ENCODE assay signal across 11 cellular contexts in genomic region chr17:75634376-75634740, GRCh38. TPM values are rescaled to one million over a fixed set of nuclear protein-coding genes. Genes with fewer than 3 reads are reported as not detected.
A peak's percentile ranks its signal among the peaks of the same experiment; 100 is the strongest.
DNase-seq lines count a peak whose midpoint lies in the region; ATAC-seq and TF ChIP-seq lines count a peak whose summit lies in the region.
"Had no signal": no experiment of that assay in that cellular context is flagged by ENCODE, and none has a peak within 500 bp of the region (broad histone marks: within the 10 kb centered on the region; RNA-seq: fewer than 3 reads in every experiment).

No MANE protein-coding gene starts in this region.

- no peak overlapping the region for H3K4me2 ChIP-seq in mesenchymal stem cell (ENCODE audit: low read length, poor library complexity, severe bottlenecking)

- intact Hi-C loops in activated CD8-positive, alpha-beta T cell treated with anti-CD3 and anti-CD28 coated beads for 36 hours (cut with micrococcal nuclease), result loop anchor here (5.0 kb wide), 1 partner anchor 113 kb away; no protein-coding TSS in a partner anchor

- H3K36me3 Mint-ChIP-seq in activated CD8-positive, alpha-beta T cell treated with anti-CD3 and anti-CD28 coated beads for 36 hours (ENCODE audit: low read depth), result no peaks in the 10 kb centered on the region

- TF ChIP-seq CTCF in activated CD8-positive, alpha-beta T cell treated with anti-CD3 and anti-CD28 coated beads for 36 hours (IDR thresholded peaks at IDR 0.05), result no peak
- TF ChIP-seq CTCF in GM13977 (IDR thresholded peaks at IDR 0.05; ENCODE audit: extremely low read depth, insufficient read depth, missing control alignments), result no peak

- CTCF ChIA-PET in activated CD8-positive, alpha-beta T cell treated with anti-CD3 and anti-CD28 coated beads for 36 hours (lab: Charles Lee), result interaction anchor here (0.6 to 12.2 kb wide), 30 partner anchors 8 to 298 kb away, joined by 3 to 280 read pairs (median 12); partner anchors contain the start of genes ITGB4, RECQL5, SAP30BP and TMEM94

- no peaks in the 10 kb centered on the region for H3K9me3 Mint-ChIP-seq in activated CD8-positive, alpha-beta T cell treated with anti-CD3 and anti-CD28 coated beads for 36 hours
- H3K9me3 Mint-ChIP-seq: activated B cell treated with CpG ODN at 0.5 μM for 24 hours; activated T-cell treated with anti-CD3 and anti-CD28 coated beads, Interleukin-2, amount 50 U/mL, for 4 hours had no signal

- H3K79me1 ChIP-seq in mesenchymal stem cell (replicated peaks; ENCODE audit: low read length, poor library complexity, severe bottlenecking), result peaks cover 2% of the 10 kb centered on the region

- H2BK120ac ChIP-seq in mesenchymal stem cell (ENCODE audit: low read depth, low read length), result no peak overlapping the region

- H4K8ac ChIP-seq in mesenchymal stem cell (ENCODE audit: low read length), result peak overlapping the region; percentile 64

- no peak overlapping the region for H2BK15ac ChIP-seq in mesenchymal stem cell (ENCODE audit: low read depth, poor library complexity, severe bottlenecking)

- peak overlapping the region in 1 of 2 experiments; percentile 49 for H3K18ac ChIP-seq in mesenchymal stem cell (ENCODE audit: low read depth in 1 of 2, low read length in 2 of 2)

- in situ Hi-C loops in GM13977 (cut with MboI; ENCODE audit: low pct_unique_long_range_greater_than_20kb, low sequenced_read_pairs, unreplicated experiment), result no loop called here

- peak overlapping the region; percentile 77 for H3K27ac ChIP-seq in duodenal mucosa (ENCODE audit: low read depth, low read length)
- no peak overlapping the region for H3K27ac ChIP-seq in mesenchymal stem cell (ENCODE audit: low read length, poor library complexity, severe bottlenecking)
- H3K27ac ChIP-seq in temporal lobe (ENCODE audit: low read depth, low read length), result peak overlapping the region; percentile 98

- no peak for ATAC-seq in activated CD8-positive, alpha-beta T cell treated with anti-CD3 and anti-CD28 coated beads for 36 hours
- ATAC-seq in GM19452 (IDR thresholded peaks at IDR 0.05; ENCODE audit: unreplicated experiment) (no peak), GM21390 (IDR thresholded peaks at IDR 0.05; ENCODE audit: unreplicated experiment) (no peak)

- WGBS in mesenchymal stem cell, result 88% methylated on average over 9 of the region's 9 CpGs

- H3K9ac ChIP-seq in NT2/D1 (ENCODE audit: insufficient read length, low read depth) (peak overlapping the region; percentile 62), duodenal mucosa (ENCODE audit: low read depth in 1 of 2, low read length in 2 of 2) (peak overlapping the region; percentile 30 to 51), mesenchymal stem cell (ENCODE audit: low read length) (peak overlapping the region; percentile 37)

- H4K91ac ChIP-seq in mesenchymal stem cell (ENCODE audit: low read length), result no peak overlapping the region

- peaks cover 40% of the 10 kb centered on the region for H3K4me1 ChIP-seq in NT2/D1 (ENCODE audit: insufficient read depth, insufficient read length)
- H3K4me1 ChIP-seq in duodenal mucosa (ENCODE audit: control insufficient read depth in 1 of 2, insufficient read depth in 2 of 2, low read length in 2 of 2), result peaks cover 51 to 58% of the 10 kb centered on the region in 2 donors
- H3K4me1 ChIP-seq in mesenchymal stem cell (ENCODE audit: control insufficient read depth, insufficient read depth, low read depth, low read length), result peaks cover 37% of the 10 kb centered on the region

- no peak overlapping the region for H3K4me3 Mint-ChIP-seq in activated CD8-positive, alpha-beta T cell treated with anti-CD3 and anti-CD28 coated beads for 36 hours
- H3K4me3 Mint-ChIP-seq: activated B cell treated with CpG ODN at 0.5 μM for 24 hours; activated T-cell treated with anti-CD3 and anti-CD28 coated beads, Interleukin-2, amount 50 U/mL, for 4 hours had no signal

- peaks cover 4% of the 10 kb centered on the region for H3K4me1 Mint-ChIP-seq in activated CD8-positive, alpha-beta T cell treated with anti-CD3 and anti-CD28 coated beads for 36 hours (ENCODE audit: low read depth)

- peak overlapping the region in 1 of 2 experiments; percentile 55 for H3K14ac ChIP-seq in mesenchymal stem cell (ENCODE audit: low read length in 2 of 2)

- H3K36me3 ChIP-seq in NT2/D1 (ENCODE audit: insufficient read depth, insufficient read length, low read length), result peaks cover 72% of the 10 kb centered on the region
- H3K36me3 ChIP-seq in duodenal mucosa (ENCODE audit: control insufficient read depth in 1 of 2, insufficient read depth in 2 of 2, low read length in 2 of 2), result peaks cover 0 to 21% of the 10 kb centered on the region in 2 donors
- H3K36me3 ChIP-seq in mesenchymal stem cell (ENCODE audit: control insufficient read depth in 1 of 2, insufficient read depth in 2 of 2, low read depth in 1 of 2, low read length in 2 of 2), result peaks cover 4 to 47% of the 10 kb centered on the region in 2 experiments

- H3K23ac ChIP-seq in mesenchymal stem cell (ENCODE audit: low read length in 2 of 2), result no peak overlapping the region

- DNase-seq in NT2/D1 (ENCODE audit: low read depth, low spot score) (no peak), mesenchymal stem cell (no peak), GM13977 (ENCODE audit: low spot score) (no peak)
- no peak for DNase-seq in activated CD8-positive, alpha-beta T cell treated with anti-CD3 and anti-CD28 coated beads for 36 hours

- H3K27me3 ChIP-seq in NT2/D1 (ENCODE audit: insufficient read depth, insufficient read length) (no peaks in the 10 kb centered on the region), duodenal mucosa (ENCODE audit: control insufficient read depth in 1 of 2, insufficient read depth in 2 of 2, low read length in 2 of 2) (no peaks in the 10 kb centered on the region), mesenchymal stem cell (ENCODE audit: control insufficient read depth in 1 of 2, insufficient read depth in 1 of 2, low read length in 2 of 2) (no peaks in the 10 kb centered on the region)

- no peak overlapping the region for H2BK5ac ChIP-seq in mesenchymal stem cell (ENCODE audit: low read depth, low read length, poor library complexity, severe bottlenecking)

- POLR2A ChIA-PET in activated CD8-positive, alpha-beta T cell treated with anti-CD3 and anti-CD28 coated beads for 36 hours (lab: Charles Lee), result interaction anchor here (1.3 kb wide), 1 partner anchor 12 kb away, joined by 3 read pairs; a partner anchor contains a TSS

- H2AK5ac ChIP-seq in mesenchymal stem cell (ENCODE audit: low read length, severe bottlenecking), result peak overlapping the region; percentile 47

- no peak overlapping the region for H3K4me3 ChIP-seq in NT2/D1 (ENCODE audit: insufficient read length, low read depth)
- peak overlapping the region; percentile 7 to 19 for H3K4me3 ChIP-seq in duodenal mucosa (ENCODE audit: low read depth in 1 of 2, low read length in 2 of 2)
- no peak overlapping the region for H3K4me3 ChIP-seq in mesenchymal stem cell (ENCODE audit: insufficient read depth in 1 of 2, low read depth in 1 of 2, low read length in 2 of 2)

- H2BK12ac ChIP-seq in mesenchymal stem cell (ENCODE audit: low read length in 2 of 2), result peak overlapping the region in 1 of 2 experiments; percentile 23

- no peak overlapping the region for H3K4ac ChIP-seq in mesenchymal stem cell (ENCODE audit: low read depth in 1 of 2, low read length in 2 of 2)

- no peak overlapping the region for H2AFZ ChIP-seq in mesenchymal stem cell (ENCODE audit: low read depth, low read length)

- no peak overlapping the region for H3K27ac Mint-ChIP-seq in activated CD8-positive, alpha-beta T cell treated with anti-CD3 and anti-CD28 coated beads for 36 hours
- H3K27ac Mint-ChIP-seq: activated B cell treated with CpG ODN at 0.5 μM for 24 hours had no signal

- no peaks in the 10 kb centered on the region for H3K9me3 ChIP-seq in NT2/D1 (ENCODE audit: insufficient read depth, low read length)
- H3K9me3 ChIP-seq in duodenal mucosa (ENCODE audit: control insufficient read depth in 1 of 2, low read length in 2 of 2), result no peaks in the 10 kb centered on the region
- H3K9me3 ChIP-seq in mesenchymal stem cell (ENCODE audit: control insufficient read depth, low read length), result no peaks in the 10 kb centered on the region

- H3K27me3 Mint-ChIP-seq in activated CD8-positive, alpha-beta T cell treated with anti-CD3 and anti-CD28 coated beads for 36 hours, result no peaks in the 10 kb centered on the region
- H3K27me3 Mint-ChIP-seq: activated B cell treated with CpG ODN at 0.5 μM for 24 hours had no signal

RNA-seq across cellular contexts. Expression of gene SMIM5, which starts 1.1 kb away (rescaled TPM):
- 0.08 TPM for polyA plus RNA-seq in mesenchymal stem cell (2013, experiment 1 of 2)
- 0.04 TPM for polyA plus RNA-seq in mesenchymal stem cell (2013, experiment 2 of 2)
- 0.49 TPM for total RNA-seq in temporal lobe
- total RNA-seq in activated CD8-positive, alpha-beta T cell treated with anti-CD3 and anti-CD28 coated beads for 36 hours, result under 1 TPM; 0.07 to 0.25 TPM
- total RNA-seq: SK-MEL-5 had no signal

RNA-seq across cellular contexts. Expression of gene RECQL5, which starts 32.6 kb away (rescaled TPM):
- polyA plus RNA-seq in mesenchymal stem cell (2013, experiment 1 of 2), result 9.8 TPM
- 9.5 TPM for polyA plus RNA-seq in mesenchymal stem cell (2013, experiment 2 of 2)
- total RNA-seq in temporal lobe, result 6.6 TPM
- 10 to 100 TPM; 33.3 to 34.2 TPM for total RNA-seq in activated CD8-positive, alpha-beta T cell treated with anti-CD3 and anti-CD28 coated beads for 36 hours

RNA-seq across cellular contexts. Expression of gene SAP30BP, which starts 32.8 kb away (rescaled TPM):
- 68.5 TPM for polyA plus RNA-seq in mesenchymal stem cell (2013, experiment 1 of 2)
- 71.8 TPM for polyA plus RNA-seq in mesenchymal stem cell (2013, experiment 2 of 2)
- 36.1 TPM for total RNA-seq in temporal lobe
- total RNA-seq in activated CD8-positive, alpha-beta T cell treated with anti-CD3 and anti-CD28 coated beads for 36 hours, result 10 to 100 TPM; 73.0 to 75.8 TPM

RNA-seq across cellular contexts. Expression of gene MYO15B, which starts 46.8 kb away (rescaled TPM):
- 2.6 TPM for polyA plus RNA-seq in mesenchymal stem cell (2013, experiment 1 of 2)
- 2.7 TPM for polyA plus RNA-seq in mesenchymal stem cell (2013, experiment 2 of 2)
- 20.4 TPM for total RNA-seq in temporal lobe
- total RNA-seq in activated CD8-positive, alpha-beta T cell treated with anti-CD3 and anti-CD28 coated beads for 36 hours, result 10 to 100 TPM; 24.9 to 28.7 TPM

Comparison
In these comparisons a context has a peak if more than half of its experiments do, and no peak if none do; other contexts are left out.
1. H3K4me3 ChIP-seq: peak in duodenal mucosa (2 of 2); none in NT2/D1 (single experiment) and mesenchymal stem cell (0 of 2).
2. Peak in every context shown above with its lines, with median percentiles within 50 percentile points of each other: H3K9ac ChIP-seq.